Comparison of ENCODE assay signal across 18 cellular contexts in the genomic region with DNA sequence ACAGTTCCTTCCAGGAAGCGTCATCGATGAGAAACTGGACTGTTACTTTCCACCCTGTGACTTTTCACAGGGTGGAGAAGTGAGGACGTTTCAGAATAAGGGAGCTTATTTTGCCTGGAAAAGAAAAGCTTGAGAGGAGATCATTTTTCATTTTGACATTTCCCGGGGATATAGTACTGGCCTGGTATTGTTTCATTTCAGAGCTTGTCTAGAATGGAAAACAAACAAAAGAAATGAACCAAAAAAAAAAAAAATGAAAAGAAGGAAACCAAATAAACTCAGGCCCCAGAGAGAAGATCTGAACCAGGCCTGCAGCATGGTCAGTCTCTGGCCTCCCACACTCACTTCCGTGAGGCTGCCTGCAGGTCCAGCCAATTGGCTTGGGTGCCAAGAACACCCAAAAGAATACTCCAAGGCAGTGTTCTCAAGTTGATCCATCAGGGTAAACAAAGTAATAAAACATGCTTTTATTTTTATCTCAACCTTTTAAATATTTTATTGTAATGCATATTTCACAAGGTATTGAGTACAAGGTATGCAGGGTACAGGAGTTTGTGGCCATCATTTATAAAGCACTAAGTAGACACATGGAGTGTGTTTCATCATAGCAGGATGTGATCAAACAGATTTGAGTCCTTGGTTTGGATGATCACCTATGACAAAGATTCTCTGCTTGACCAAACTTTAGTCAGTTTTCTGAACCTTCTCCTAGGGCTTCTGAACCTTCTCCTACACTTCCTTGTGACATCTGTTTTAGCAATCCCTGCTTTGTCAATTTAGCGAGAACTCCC.
DNase-seq lines count a peak whose midpoint lies in the region; ATAC-seq and TF ChIP-seq lines count a peak whose summit lies in the region.
"Had no signal": no experiment of that assay in that cellular context is flagged by ENCODE, and none has a peak within 500 bp of the region (broad histone marks: within the 10 kb centered on the region; RNA-seq: fewer than 3 reads in every experiment).

No MANE protein-coding gene starts in this region.

- H3K9me2 ChIP-seq in GM23338 (ENCODE audit: insufficient read depth), result peaks cover 6% of the 10 kb centered on the region; the same call in 1 of the 2 replicates
- no peaks in the 10 kb centered on the region for H3K9me2 ChIP-seq in PC-9 (ENCODE audit: insufficient read depth)

- no peak overlapping the region for H3K27ac Mint-ChIP-seq in GM23338
- H3K27ac Mint-ChIP-seq: B cell had no signal

- no peaks in the 10 kb centered on the region for H3K27me3 ChIP-seq in GM23338 (ENCODE audit: insufficient read depth)
- no peaks in the 10 kb centered on the region for H3K27me3 ChIP-seq in PC-9 (ENCODE audit: insufficient read depth, low read depth)
- no peaks in the 10 kb centered on the region for H3K27me3 ChIP-seq in prostate gland (replicated peaks; ENCODE audit: insufficient read depth)
- H3K27me3 ChIP-seq in gastrocnemius medialis, result no peaks in the 10 kb centered on the region

- peaks cover 2% of the 10 kb centered on the region for H3K27me3 Mint-ChIP-seq in GM23338 (ENCODE audit: insufficient read depth, low read depth, poor library complexity)

- H3K4me1 Mint-ChIP-seq in GM23338, result peaks cover 26% of the 10 kb centered on the region
- H3K4me1 Mint-ChIP-seq: B cell had no signal

- intact Hi-C loops in PC-9 (cut with micrococcal nuclease; ENCODE audit: unreplicated experiment), result loop anchor here (5.0 to 10.0 kb wide), 3 partner anchors 131 to 752 kb away; no protein-coding TSS in a partner anchor
- intact Hi-C loops in prostate gland (cut with DNase I), result no loop called here
- intact Hi-C loops in gastrocnemius medialis (cut with DNase I; ENCODE audit: low total_unique reads), result no loop called here

- peaks cover 7% of the 10 kb centered on the region; the same call in 1 of the 2 replicates for H3K4me1 ChIP-seq in GM23338 (ENCODE audit: insufficient read depth)
- H3K4me1 ChIP-seq in PC-9 (replicated peaks; ENCODE audit: insufficient read depth), result peaks cover 27% of the 10 kb centered on the region
- no peaks in the 10 kb centered on the region for H3K4me1 ChIP-seq in prostate gland (replicated peaks)
- no peaks in the 10 kb centered on the region for H3K4me1 ChIP-seq in gastrocnemius medialis
- H3K4me1 ChIP-seq: A549, HAP-1 had no signal

- H3K4me3 ChIP-seq in GM23338, result no peak overlapping the region
- no peak overlapping the region for H3K4me3 ChIP-seq in PC-9
- H3K4me3 ChIP-seq in prostate gland, result no peak overlapping the region
- H3K4me3 ChIP-seq in gastrocnemius medialis, result no peak overlapping the region
- H3K4me3 ChIP-seq: A549, HAP-1 had no signal

- no peaks in the 10 kb centered on the region; the same call in 2 of the 3 replicates for H3K9me3 Mint-ChIP-seq in GM23338

- in situ Hi-C loops in gastrocnemius medialis (cut with MboI; ENCODE audit: low sequenced_read_pairs in 4 of 4), result loop anchor here in 3 of 4 donors (25.0 kb wide), 3 partner anchors 103 to 747 kb away; a partner anchor contains a TSS

- H4K20me1 ChIP-seq in GM23338 (replicated peaks; ENCODE audit: insufficient read depth), result no peaks in the 10 kb centered on the region
- no peaks in the 10 kb centered on the region for H4K20me1 ChIP-seq in PC-9 (ENCODE audit: insufficient read depth)

- H3K79me2 ChIP-seq in GM23338 (replicated peaks; ENCODE audit: insufficient read depth) (no peaks in the 10 kb centered on the region), PC-9 (ENCODE audit: low read depth) (no peaks in the 10 kb centered on the region)

- TF ChIP-seq CTCF in GM23338 (conservative IDR thresholded peaks at IDR 0.05; ENCODE audit: low read depth in 2 of 2) (no peak), PC-9 (conservative IDR thresholded peaks at IDR 0.05) (no peak), prostate gland (IDR thresholded peaks at IDR 0.05) (no peak), RWPE1 (conservative IDR thresholded peaks at IDR 0.05; ENCODE audit: low read depth) (no peak), gastrocnemius medialis (IDR thresholded peaks at IDR 0.05 in 4 of 5, conservative IDR thresholded peaks at IDR 0.05 in 1 of 5) (no peak)

- WGBS in prostate gland, result 24% methylated on average over 6 of the region's 6 CpGs

- H3K27ac ChIP-seq in GM23338 (ENCODE audit: low read depth), result no peak overlapping the region
- H3K27ac ChIP-seq in PC-9, result peak overlapping the region; percentile 63
- H3K27ac ChIP-seq in prostate gland, result peak overlapping the region; percentile 17 to 45
- H3K27ac ChIP-seq in RWPE1, result no peak overlapping the region
- H3K27ac ChIP-seq in gastrocnemius medialis, result no peak overlapping the region
- H3K27ac ChIP-seq: A549 had no signal

- H3K4me3 Mint-ChIP-seq in GM23338, result no peak overlapping the region
- H3K4me3 Mint-ChIP-seq: B cell had no signal

- TF ChIP-seq POLR2A in prostate gland (IDR thresholded peaks at IDR 0.05) (no peak), gastrocnemius medialis (IDR thresholded peaks at IDR 0.05) (no peak)

- H3K36me3 ChIP-seq in GM23338 (ENCODE audit: insufficient read depth) (no peaks in the 10 kb centered on the region), PC-9 (ENCODE audit: low read depth) (no peaks in the 10 kb centered on the region), prostate gland (no peaks in the 10 kb centered on the region), gastrocnemius medialis (no peaks in the 10 kb centered on the region)
- H3K36me3 ChIP-seq: HAP-1 had no signal

- no peak for DNase-seq in GM23338 (ENCODE audit: low spot score)
- DNase-seq in PC-9, result peak in 1 of 2 experiments; percentile 84
- DNase-seq in left kidney (ENCODE audit: low read depth, low spot score), result peak; percentile 20
- peak; percentile 87 for DNase-seq in prostate gland (ENCODE audit: low spot score)
- DNase-seq in RWPE1 (ENCODE audit: low spot score), result no peak
- DNase-seq in gastrocnemius medialis, result no peak
- DNase-seq: DMS53, GF-D8, KG1, NCI-H1105, NCI-H2029 treated with DMSO at 0.1 percent for 48 hours, NCI-H524 treated with DMSO at 0.1 percent for 48 hours, Right ventricle myocardium superior had no signal

- ATAC-seq in GM23338 (no peak), GM19467 (IDR thresholded peaks at IDR 0.05; ENCODE audit: unreplicated experiment) (no peak), HG02610 (IDR thresholded peaks at IDR 0.05; ENCODE audit: unreplicated experiment) (no peak), gastrocnemius medialis (no peak)
- ATAC-seq: A549 had no signal

- H2AFZ ChIP-seq in GM23338, result peak overlapping the region; percentile 8; the same call in 1 of the 2 replicates
- no peak overlapping the region for H2AFZ ChIP-seq in PC-9

- no TSS peak for BruUV-seq in PC-9 (replicated peaks; lab: Mats Ljungman, UMichigan)

- POLR2A ChIA-PET in PC-9 (lab: Charles Lee; ENCODE audit: unreplicated experiment) (no interaction called here), RWPE1 (lab: Yijun Ruan, JAX; ENCODE audit: low non-redundant PET) (no interaction called here)

- H3K36me3 Mint-ChIP-seq in GM23338 (ENCODE audit: low read depth), result no peaks in the 10 kb centered on the region

- CTCF ChIA-PET in PC-9 (lab: Charles Lee), result interaction anchor here (0.6 to 0.7 kb wide), 2 partner anchors 36 to 195 kb away, joined by 3 read pairs; no protein-coding TSS in a partner anchor
- CTCF ChIA-PET in RWPE1 (lab: Yijun Ruan, JAX), result interaction anchor here (0.6 kb wide), 1 partner anchor 601 kb away, joined by 3 read pairs; no protein-coding TSS in a partner anchor

- no peaks in the 10 kb centered on the region for H3F3A ChIP-seq in GM23338 (replicated peaks; ENCODE audit: low read depth)
- H3F3A ChIP-seq in PC-9 (ENCODE audit: insufficient read depth, low read depth), result peaks cover 20% of the 10 kb centered on the region

- no peak overlapping the region for H3K4me2 ChIP-seq in GM23338
- H3K4me2 ChIP-seq in PC-9, result peak overlapping the region; percentile 34
- H3K4me2 ChIP-seq: A549 had no signal

- peaks cover 15% of the 10 kb centered on the region for H3K9me3 ChIP-seq in PC-9 (ENCODE audit: insufficient read depth, low read depth)
- no peaks in the 10 kb centered on the region for H3K9me3 ChIP-seq in prostate gland
- H3K9me3 ChIP-seq in gastrocnemius medialis, result no peaks in the 10 kb centered on the region
- H3K9me3 ChIP-seq: A549, HAP-1 had no signal

TF ChIP-seq in GM23338, 12 proteins besides CTCF, POLR2A, EP300 and RAD21:
- TF ChIP-seq CREB1 (CRISPR knock-in tag; IDR thresholded peaks at IDR 0.05; ENCODE audit: low read depth) (no peak), POLR2AphosphoS5 (IDR thresholded peaks at IDR 0.05; ENCODE audit: low read depth) (no peak), EZH2 (IDR thresholded peaks at IDR 0.05; ENCODE audit: low read depth, unreplicated experiment) (no peak), JUNB (IDR thresholded peaks at IDR 0.05; ENCODE audit: unreplicated experiment) (no peak)

Comparison
In these comparisons a context has a peak if more than half of its experiments do, and no peak if none do; other contexts are left out.
1. DNase-seq: peak in left kidney (single experiment) and prostate gland (single experiment); none in GM23338 (single experiment), RWPE1 (single experiment) and gastrocnemius medialis (0 of 2).
2. H3K27ac ChIP-seq: peak in PC-9 (single experiment) and prostate gland (2 of 2); none in GM23338 (single experiment), RWPE1 (single experiment) and gastrocnemius medialis (0 of 4).